ENCODE assay signal across 16 cellular contexts in genomic region chr2:95264626-95265025, GRCh38. TPM values are rescaled to one million over a fixed set of nuclear protein-coding genes. Genes with fewer than 3 reads are reported as not detected.
DNase-seq lines count a peak whose midpoint lies in the region; ATAC-seq and TF ChIP-seq lines count a peak whose summit lies in the region.
"Had no signal": no experiment of that assay in that cellular context is flagged by ENCODE, and none has a peak within 500 bp of the region (broad histone marks: within the 10 kb centered on the region; RNA-seq: fewer than 3 reads in every experiment).

No MANE protein-coding gene starts in this region.

- H3K9me3 Mint-ChIP-seq in GM23338 = peaks cover 5% of the 10 kb centered on the region; the same call in 1 of the 3 replicates
- peaks cover 30% of the 10 kb centered on the region for H3K9me3 Mint-ChIP-seq in nephron progenitor cell
- H3K9me3 Mint-ChIP-seq: memory B cell; stimulated activated naive CD8-positive, alpha-beta T cell treated with anti-CD3 and anti-CD28 coated beads, Interleukin-15, Interleukin-2, amounts not matched to agents 100 ng/mL and 50 ng/mL, for 24 hours had no signal

- no peak overlapping the region for H3K4me3 ChIP-seq in AG10803 (ENCODE audit: low read length)
- no peak overlapping the region for H3K4me3 ChIP-seq in GM23338
- H3K4me3 ChIP-seq: PC-9 had no signal

- no peak overlapping the region for H2AFZ ChIP-seq in GM23338
- H2AFZ ChIP-seq: PC-9 had no signal

- no peaks in the 10 kb centered on the region for H3K36me3 ChIP-seq in GM23338 (ENCODE audit: insufficient read depth)

- H3K4me3 Mint-ChIP-seq in GM23338 = no peak overlapping the region
- H3K4me3 Mint-ChIP-seq in nephron progenitor cell = no peak overlapping the region
- H3K4me3 Mint-ChIP-seq: memory B cell; stimulated activated naive CD8-positive, alpha-beta T cell treated with anti-CD3 and anti-CD28 coated beads, Interleukin-15, Interleukin-2, amounts not matched to agents 100 ng/mL and 50 ng/mL, for 24 hours had no signal

- no peaks in the 10 kb centered on the region for H3F3A ChIP-seq in GM23338 (replicated peaks; ENCODE audit: low read depth)

- H3K4me1 Mint-ChIP-seq in GM23338 (peaks cover 7% of the 10 kb centered on the region; the same call in 2 of the 3 replicates), nephron progenitor cell (peaks cover 20% of the 10 kb centered on the region)
- H3K4me1 Mint-ChIP-seq: memory B cell had no signal

- H3K27ac ChIP-seq in GM23338 (ENCODE audit: low read depth) = no peak overlapping the region
- H3K27ac ChIP-seq: C4-2B, PC-9 had no signal

- no peaks in the 10 kb centered on the region for H3K4me1 ChIP-seq in GM23338 (ENCODE audit: insufficient read depth)

- H3K27me3 Mint-ChIP-seq in GM23338 (ENCODE audit: insufficient read depth, low read depth, poor library complexity) (peaks cover 18% of the 10 kb centered on the region), nephron progenitor cell (ENCODE audit: low read depth, poor library complexity) (peaks cover 14% of the 10 kb centered on the region)
- H3K27me3 Mint-ChIP-seq: stimulated activated naive CD8-positive, alpha-beta T cell treated with anti-CD3 and anti-CD28 coated beads, Interleukin-15, Interleukin-2, amounts not matched to agents 100 ng/mL and 50 ng/mL, for 24 hours had no signal

- no peaks in the 10 kb centered on the region for H3K27me3 ChIP-seq in GM23338 (ENCODE audit: insufficient read depth)

- H3K4me2 ChIP-seq in GM23338 = no peak overlapping the region
- H3K4me2 ChIP-seq: PC-9 had no signal

- H3K27ac Mint-ChIP-seq in GM23338 (no peak overlapping the region), nephron progenitor cell (no peak overlapping the region)
- H3K27ac Mint-ChIP-seq: memory B cell; stimulated activated naive CD8-positive, alpha-beta T cell treated with anti-CD3 and anti-CD28 coated beads, Interleukin-15, Interleukin-2, amounts not matched to agents 100 ng/mL and 50 ng/mL, for 24 hours had no signal

- H3K79me2 ChIP-seq in GM23338 (replicated peaks; ENCODE audit: insufficient read depth) = no peaks in the 10 kb centered on the region

- DNase-seq in AG10803 (ENCODE audit: low read depth) (peak; percentile 24), HCEC 1CT (peak; percentile 19), cerebellum (ENCODE audit: low spot score) (peak; percentile 16), middle frontal gyrus (ENCODE audit: extremely low spot score, low spot score) (peak; percentile 4), GM23338 (ENCODE audit: low spot score) (no peak), nephron progenitor cell (no peak)
- DNase-seq in stimulated activated CD4-positive, alpha-beta T cell treated with anti-CD3 and anti-CD28 coated beads, Interleukin-2, amount 100 ng/mL, for 48 hours = no peak
- DNase-seq: DMS79 treated with DMSO at 0.1 percent for 48 hours, NCI-H1048, NCI-H510A, PC-9, small intestine had no signal

- ATAC-seq in HG02642 (IDR thresholded peaks at IDR 0.05; ENCODE audit: poor library complexity, unreplicated experiment) = no peak
- ATAC-seq in GM23338 = no peak

- H3K9me2 ChIP-seq in GM23338 (ENCODE audit: insufficient read depth) = no peaks in the 10 kb centered on the region; the same call in 1 of the 2 replicates

- H4K20me1 ChIP-seq in GM23338 (replicated peaks; ENCODE audit: insufficient read depth) = no peaks in the 10 kb centered on the region

- TF ChIP-seq CTCF in AG10803 (conservative IDR thresholded peaks at IDR 0.05; ENCODE audit: low read length) (peak; percentile 29), GM23338 (conservative IDR thresholded peaks at IDR 0.05; ENCODE audit: low read depth in 2 of 2) (no peak), nephron progenitor cell (IDR thresholded peaks at IDR 0.05) (no peak)

- H3K36me3 Mint-ChIP-seq in GM23338 (ENCODE audit: low read depth) (peaks cover 3% of the 10 kb centered on the region; the same call in 2 of the 3 replicates), nephron progenitor cell (ENCODE audit: low read depth) (peaks cover 5% of the 10 kb centered on the region)

TF ChIP-seq in GM23338, 12 proteins besides CTCF, POLR2A, EP300 and RAD21 (continues in another document):
- TF ChIP-seq ZNF462 (CRISPR knock-in tag; IDR thresholded peaks at IDR 0.05) (no peak), STAT1 (IDR thresholded peaks at IDR 0.05; ENCODE audit: unreplicated experiment) (no peak), EZH2 (IDR thresholded peaks at IDR 0.05; ENCODE audit: low read depth, unreplicated experiment) (no peak), JUNB (IDR thresholded peaks at IDR 0.05; ENCODE audit: unreplicated experiment) (no peak), CREB1 (CRISPR knock-in tag; IDR thresholded peaks at IDR 0.05; ENCODE audit: low read depth) (no peak), ZNF331 (CRISPR knock-in tag; IDR thresholded peaks at IDR 0.05; ENCODE audit: low read depth) (no peak), ZNF114 (CRISPR knock-in tag; IDR thresholded peaks at IDR 0.05) (no peak)

RNA-seq across cellular contexts. Expression of gene PROM2, which starts 9.6 kb away (rescaled TPM):
- total RNA-seq in cerebellum = 3.0 TPM
- total RNA-seq in GM23338 (2014; rRNA removed; shearing (Covaris generic)) = 2.2 TPM in 2 replicates
- polyA plus RNA-seq in GM23338 (2016; fragmentation: Nextera tagmentation; extraction: Ambion mirVana) = 1.1 and 2.1 TPM in 2 replicates

RNA-seq across cellular contexts. Expression of gene KCNIP3, which starts 32.5 kb away (rescaled TPM):
- total RNA-seq in cerebellum = 20.8 TPM
- 0.83 and 2.6 TPM in 2 replicates for total RNA-seq in GM23338 (2014; rRNA removed; shearing (Covaris generic))
- polyA plus RNA-seq in GM23338 (2016; fragmentation: Nextera tagmentation; extraction: Ambion mirVana) = 0.32 and 0.45 TPM in 2 replicates

RNA-seq across cellular contexts. Expression of gene ZNF892, which starts 57.3 kb away (rescaled TPM):
- 30.4 TPM for total RNA-seq in cerebellum
- total RNA-seq in GM23338 (2014; rRNA removed; shearing (Covaris generic)) = 13.3 and 17.9 TPM in 2 replicates
- polyA plus RNA-seq in GM23338 (2016; fragmentation: Nextera tagmentation; extraction: Ambion mirVana) = 2.2 and 2.7 TPM in 2 replicates

Comparison
In these comparisons a context has a peak if more than half of its experiments do, and no peak if none do; other contexts are left out.
1. DNase-seq: peak in AG10803 (single experiment), HCEC 1CT (single experiment), cerebellum (single experiment) and middle frontal gyrus (single experiment); none in GM23338 (single experiment), nephron progenitor cell (single experiment) and stimulated activated CD4-positive, alpha-beta T cell treated with anti-CD3 and anti-CD28 coated beads, Interleukin-2, amount 100 ng/mL, for 48 hours (0 of 2).